Comparison of ENCODE assay signal across 8 cellular contexts in genomic region chr13:111893071-111893606, GRCh38.
A peak's percentile ranks its signal among the peaks of the same experiment; 100 is the strongest.
DNase-seq lines count a peak whose midpoint lies in the region; ATAC-seq and TF ChIP-seq lines count a peak whose summit lies in the region.

No MANE protein-coding gene starts in this region.

- ATAC-seq in Right ventricle myocardium superior (ENCODE audit: poor library complexity) (peak; percentile 27), left cardiac atrium (no peak), GM18520 (IDR thresholded peaks at IDR 0.05; ENCODE audit: unreplicated experiment) (no peak)

- H3K4me3 Mint-ChIP-seq in glutamatergic neuron (ENCODE audit: unreplicated experiment) (peak overlapping the region; percentile 79), mesothelial cell of epicardium (peak overlapping the region; percentile 71)

- no peak for TF ChIP-seq CTCF in glutamatergic neuron (IDR thresholded peaks at IDR 0.05; ENCODE audit: partially characterized antibody, unreplicated experiment)
- TF ChIP-seq CTCF in mesothelial cell of epicardium (IDR thresholded peaks at IDR 0.05; ENCODE audit: unreplicated experiment) = no peak

- H3K36me3 Mint-ChIP-seq in glutamatergic neuron (ENCODE audit: unreplicated experiment) (no peaks in the 10 kb centered on the region), mesothelial cell of epicardium (no peaks in the 10 kb centered on the region)

- peaks cover 12% of the 10 kb centered on the region for H3K27me3 Mint-ChIP-seq in glutamatergic neuron (ENCODE audit: unreplicated experiment)
- peaks cover 89% of the 10 kb centered on the region for H3K27me3 Mint-ChIP-seq in mesothelial cell of epicardium (ENCODE audit: low read depth)

- peaks cover 4% of the 10 kb centered on the region for H3K4me1 Mint-ChIP-seq in glutamatergic neuron (ENCODE audit: low read depth, unreplicated experiment)
- H3K4me1 Mint-ChIP-seq in mesothelial cell of epicardium = peaks cover 17% of the 10 kb centered on the region

- intact Hi-C loops in Right ventricle myocardium superior (cut with DNase I) (no loop called here), left cardiac atrium (cut with DNase I) (no loop called here)

- H3K9me3 Mint-ChIP-seq in glutamatergic neuron (ENCODE audit: unreplicated experiment) (peaks cover 5% of the 10 kb centered on the region), mesothelial cell of epicardium (peaks cover 5% of the 10 kb centered on the region)

- no peak for TF ChIP-seq POLR2A in erythroblast (IDR thresholded peaks at IDR 0.05; ENCODE audit: low read length)

- DNase-seq in Right ventricle myocardium superior (no peak), left cardiac atrium (no peak), glutamatergic neuron (no peak), mesothelial cell of epicardium (ENCODE audit: low spot score in 2 of 2, unreplicated experiment in 2 of 2) (peak in 1 of 2 experiments; percentile 67), erythroblast (lab: John Stamatoyannopoulos, UW) (no peak), GM19240 (ENCODE audit: insufficient read length, low spot score) (no peak), hepatic stellate cell (ENCODE audit: low spot score) (no peak)

- H3K27ac Mint-ChIP-seq in glutamatergic neuron (ENCODE audit: unreplicated experiment) (no peak overlapping the region), mesothelial cell of epicardium (peak overlapping the region; percentile 27)
